24 cellular contexts compared by ENCODE assay signal in the genomic region with DNA sequence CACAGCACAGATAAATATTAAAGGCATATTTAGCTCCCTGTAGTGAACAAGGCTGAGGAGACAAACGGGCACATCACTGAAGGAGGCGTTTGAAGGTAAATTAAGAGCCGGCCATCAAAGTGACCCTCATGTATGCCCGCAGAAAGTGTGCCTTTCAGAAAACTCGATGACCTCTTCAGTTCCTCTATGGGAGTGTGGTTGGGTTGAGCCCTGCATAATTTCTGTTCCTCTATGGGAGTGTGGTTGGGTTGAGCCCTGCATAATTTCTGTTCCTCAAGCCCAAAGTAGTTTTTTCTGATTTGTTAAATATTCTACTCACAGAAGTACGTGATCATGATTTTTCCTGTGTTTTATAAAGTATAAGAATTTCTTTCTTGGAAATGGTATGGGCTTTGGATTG.
DNase-seq lines count a peak whose midpoint lies in the region; ATAC-seq, FAIRE-seq and TF ChIP-seq lines count a peak whose summit lies in the region.
"Had no signal": no experiment of that assay in that cellular context is flagged by ENCODE, and none has a peak within 500 bp of the region (broad histone marks: within the 10 kb centered on the region; RNA-seq: fewer than 3 reads in every experiment).

No MANE protein-coding gene starts in this region.

- H2AFZ ChIP-seq in OCI-LY3 (ENCODE audit: low read depth, low read length), result no peak overlapping the region

- H3K4me1 ChIP-seq in OCI-LY3 (ENCODE audit: low read length) (peaks cover 21% of the 10 kb centered on the region), pancreas (no peaks in the 10 kb centered on the region)

- H3K9ac ChIP-seq in OCI-LY3 (ENCODE audit: low read length), result 0 out of 2 replicates have a peak overlapping the region, but pooled peaks have one; percentile 12

- H3K27ac ChIP-seq in OCI-LY3 (ENCODE audit: low read length), result peak overlapping the region; percentile 35
- no peak overlapping the region for H3K27ac ChIP-seq in pancreas
- H3K27ac ChIP-seq: RWPE1 had no signal

- peak; percentile 62 for ATAC-seq in GM18870 (IDR thresholded peaks at IDR 0.05; ENCODE audit: unreplicated experiment)
- peak; percentile 81 for ATAC-seq in HG02678 (IDR thresholded peaks at IDR 0.05; ENCODE audit: unreplicated experiment)
- ATAC-seq in stimulated activated memory B cell treated with anti-CD40 and anti-IgM and Interleukin-4, amounts not matched to agents 10 μg/mL and 1 μg/mL and 100 μg/mL, for 72 hours, result peak; percentile 47
- no peak for ATAC-seq in pancreas
- ATAC-seq: PC-3 had no signal

- H4K20me1 ChIP-seq in OCI-LY3 (ENCODE audit: insufficient read depth, low read length), result no peaks in the 10 kb centered on the region

- no peaks in the 10 kb centered on the region for H3K27me3 Mint-ChIP-seq in stimulated activated memory B cell treated with anti-CD40 and anti-IgM and Interleukin-4, amounts not matched to agents 10 μg/mL and 1 μg/mL and 100 μg/mL, for 72 hours
- H3K27me3 Mint-ChIP-seq: IgD-negative memory B cell had no signal

- 71 to 81% methylated on average over 6 of the region's 6 CpGs for WGBS in pancreas, 2 donors

- no peaks in the 10 kb centered on the region for H3K9me3 Mint-ChIP-seq in stimulated activated memory B cell treated with anti-CD40 and anti-IgM and Interleukin-4, amounts not matched to agents 10 μg/mL and 1 μg/mL and 100 μg/mL, for 72 hours
- H3K9me3 Mint-ChIP-seq: HFFc6 had no signal

- peak overlapping the region; percentile 75 for H3K4me2 ChIP-seq in OCI-LY3 (ENCODE audit: low read length)

- H3K4me1 Mint-ChIP-seq in stimulated activated memory B cell treated with anti-CD40 and anti-IgM and Interleukin-4, amounts not matched to agents 10 μg/mL and 1 μg/mL and 100 μg/mL, for 72 hours, result no peaks in the 10 kb centered on the region
- H3K4me1 Mint-ChIP-seq: IgD-negative memory B cell had no signal

- intact Hi-C loops in pancreas (cut with DNase I), result no loop called here

- H3K36me3 ChIP-seq in OCI-LY3 (replicated peaks; ENCODE audit: low read depth, low read length) (no peaks in the 10 kb centered on the region), pancreas (no peaks in the 10 kb centered on the region)

- DNase-seq in GM20000 (ENCODE audit: low spot score) (no peak), amniotic stem cell (lab: John Stamatoyannopoulos, UW) (no peak), pancreas (no peak)
- DNase-seq: ACHN; C1 segment of cervical spinal cord; H7; HFFc6; Karpas-422; NCI-H1105; NCI-H1694; NCI-H2081 treated with DMSO at 0.1 percent for 48 hours; NCI-H446 treated with DMSO at 0.1 percent for 48 hours; NCI-H69; NK-92 treated with Interleukin-12 subunit alpha and Interleukin-12 subunit beta, amount 100 ng/mL, for 24 hours; PC-3; SIG-M5; T-helper 1 cell had no signal

- H3K27me3 ChIP-seq in OCI-LY3 (ENCODE audit: low read depth, low read length) (peaks cover 35% of the 10 kb centered on the region), pancreas (no peaks in the 10 kb centered on the region)

- TF ChIP-seq CTCF in OCI-LY3 (IDR thresholded peaks at IDR 0.05; ENCODE audit: low read depth, low read length), result no peak
- TF ChIP-seq CTCF in GM20000 (IDR thresholded peaks at IDR 0.05; ENCODE audit: extremely low read depth, missing control alignments), result no peak
- TF ChIP-seq CTCF in pancreas (IDR thresholded peaks at IDR 0.05), result no peak

- H3K9me3 ChIP-seq in OCI-LY3 (ENCODE audit: insufficient read depth, low read length) (no peaks in the 10 kb centered on the region), pancreas (no peaks in the 10 kb centered on the region)

- H3K4me3 ChIP-seq in OCI-LY3 (ENCODE audit: low read length) (peak overlapping the region; percentile 54), pancreas (no peak overlapping the region)

- FAIRE-seq in pancreas (lab: Jason Lieb, UNC), result no peak
- FAIRE-seq: D721Med had no signal

- no peak overlapping the region for H3K4me3 Mint-ChIP-seq in stimulated activated memory B cell treated with anti-CD40 and anti-IgM and Interleukin-4, amounts not matched to agents 10 μg/mL and 1 μg/mL and 100 μg/mL, for 72 hours
- H3K4me3 Mint-ChIP-seq: HFFc6, IgD-negative memory B cell had no signal

- no peak overlapping the region for H3K27ac Mint-ChIP-seq in stimulated activated memory B cell treated with anti-CD40 and anti-IgM and Interleukin-4, amounts not matched to agents 10 μg/mL and 1 μg/mL and 100 μg/mL, for 72 hours
- H3K27ac Mint-ChIP-seq: HFFc6, IgD-negative memory B cell had no signal

- no peaks in the 10 kb centered on the region for H3K36me3 Mint-ChIP-seq in stimulated activated memory B cell treated with anti-CD40 and anti-IgM and Interleukin-4, amounts not matched to agents 10 μg/mL and 1 μg/mL and 100 μg/mL, for 72 hours
- H3K36me3 Mint-ChIP-seq: IgD-negative memory B cell had no signal

- no peaks in the 10 kb centered on the region for H3K79me2 ChIP-seq in OCI-LY3 (ENCODE audit: low read length)

Comparison
In these comparisons a context has a peak if more than half of its experiments do, and no peak if none do; other contexts are left out.
1. ATAC-seq: peak in GM18870 (single experiment), HG02678 (single experiment) and stimulated activated memory B cell treated with anti-CD40 and anti-IgM and Interleukin-4, amounts not matched to agents 10 μg/mL and 1 μg/mL and 100 μg/mL, for 72 hours (single experiment); none in pancreas (0 of 4).